ENCODE assay signal across 8 cellular contexts in genomic region chr16:4615389-4616046, GRCh38. TPM values are rescaled to one million over a fixed set of nuclear protein-coding genes. Genes with fewer than 3 reads are reported as not detected.
A peak's percentile ranks its signal among the peaks of the same experiment; 100 is the strongest.
DNase-seq lines count a peak whose midpoint lies in the region; ATAC-seq and TF ChIP-seq lines count a peak whose summit lies in the region.

No MANE protein-coding gene starts in this region.

- peak overlapping the region; percentile 98 for H3K4me3 Mint-ChIP-seq in memory B cell

- 69 to 75% methylated on average over 12 to 37 of the region's 38 CpGs for WGBS in body of pancreas, 2 donors

- TF ChIP-seq CTCF in cardiac muscle cell (IDR thresholded peaks at IDR 0.05; ENCODE audit: low read depth, low read length): no peak
- TF ChIP-seq CTCF in body of pancreas (IDR thresholded peaks at IDR 0.05): no peak

- H3K9me3 Mint-ChIP-seq in memory B cell: no peaks in the 10 kb centered on the region

- peak; percentile 6 for ATAC-seq in body of pancreas
- ATAC-seq in memory B cell (ENCODE audit: low read depth): peak; percentile 8
- ATAC-seq in HG02938 (IDR thresholded peaks at IDR 0.05; ENCODE audit: unreplicated experiment): no peak
- ATAC-seq in GM21529 (IDR thresholded peaks at IDR 0.05; ENCODE audit: unreplicated experiment): no peak

- H3K4me3 ChIP-seq in cardiac muscle cell (no peak overlapping the region), body of pancreas (no peak overlapping the region)

- H3K4me1 Mint-ChIP-seq in memory B cell: peaks cover 12% of the 10 kb centered on the region

- H3K27ac ChIP-seq in cardiac muscle cell: peak overlapping the region; percentile 97
- peak overlapping the region; percentile 82 to 99 (median 96) for H3K27ac ChIP-seq in body of pancreas

- H3K9me3 ChIP-seq in cardiac muscle cell (ENCODE audit: low read depth) (no peaks in the 10 kb centered on the region), body of pancreas (no peaks in the 10 kb centered on the region)

- peaks cover 9% of the 10 kb centered on the region for H3K4me1 ChIP-seq in cardiac muscle cell (ENCODE audit: low read depth)
- peaks cover 73% of the 10 kb centered on the region for H3K4me1 ChIP-seq in body of pancreas

- DNase-seq in cardiac muscle cell (ENCODE audit: low read depth in 1 of 2, low spot score in 1 of 2) (no peak), cardiac septum (ENCODE audit: low spot score) (no peak), body of pancreas (peak in 2 of 4 donors; percentile 40 to 43), memory B cell (ENCODE audit: low spot score in 2 of 2) (peak in 1 of 2 donors; percentile 44), ureter (ENCODE audit: low spot score) (peak; percentile 67), NCI-H1092 treated with DMSO at 0.1 percent for 48 hours (lab: John Stamatoyannopoulos, UW) (no peak)

- H3K27me3 ChIP-seq in cardiac muscle cell (no peaks in the 10 kb centered on the region), body of pancreas (no peaks in the 10 kb centered on the region)

- H3K27me3 Mint-ChIP-seq in memory B cell: no peaks in the 10 kb centered on the region

- H3K36me3 ChIP-seq in cardiac muscle cell: no peaks in the 10 kb centered on the region
- no peaks in the 10 kb centered on the region for H3K36me3 ChIP-seq in body of pancreas (replicated peaks in 1 of 2; ENCODE audit: insufficient read depth in 1 of 2, low read depth in 2 of 2)

- peak overlapping the region; percentile 96 for H3K27ac Mint-ChIP-seq in memory B cell

- intact Hi-C loops in cardiac septum (cut with DNase I): loop anchor here (2.0 kb wide), 1 partner anchor 77 kb away; the partner anchor contains the start of gene CDIP1
- intact Hi-C loops in body of pancreas (cut with DNase I): loop anchor here (5.0 kb wide), 1 partner anchor 77 kb away; the partner anchor contains the start of gene NUDT16L1

- no peak for TF ChIP-seq POLR2A in body of pancreas (IDR thresholded peaks at IDR 0.05)

- H3K36me3 Mint-ChIP-seq in memory B cell: peaks cover 3% of the 10 kb centered on the region

RNA-seq across cellular contexts. Expression of gene UBALD1, which starts 0.8 kb away (rescaled TPM):
- 33.6 and 42.9 TPM in 2 replicates for total RNA-seq in cardiac muscle cell
- 46.6 and 47.3 TPM in 2 replicates for polyA plus RNA-seq in cardiac muscle cell
- total RNA-seq in cardiac septum: 25.1 TPM
- total RNA-seq in body of pancreas: 10 to 100 TPM; 11.9 to 19.4 TPM
- total RNA-seq in ureter: 27.2 TPM

RNA-seq across cellular contexts. Expression of gene MGRN1, which starts 9.1 kb away (rescaled TPM):
- total RNA-seq in cardiac muscle cell (58.2 and 66.6 TPM in 2 replicates), cardiac septum (45.3 TPM), body of pancreas (10 to 100 TPM; 23.3 to 44.8 TPM), ureter (104 TPM)
- 42.6 and 47.2 TPM in 2 replicates for polyA plus RNA-seq in cardiac muscle cell

RNA-seq across cellular contexts. Expression of gene C16orf96, which starts 59.4 kb away (rescaled TPM):
- total RNA-seq in cardiac muscle cell (1.9 and 3.6 TPM in 2 replicates), cardiac septum (0.11 TPM), body of pancreas (under 1 TPM in 1 of 2 donors, not detected in 1; 0.52 TPM), ureter (not detected)
- 0.24 and 0.39 TPM in 2 replicates for polyA plus RNA-seq in cardiac muscle cell

Comparison
In these comparisons a context has a peak if more than half of its experiments do, and no peak if none do; other contexts are left out.
1. ATAC-seq: peak in body of pancreas (single experiment) and memory B cell (single experiment); none in HG02938 (single experiment) and GM21529 (single experiment).